25 cellular contexts compared by ENCODE assay signal in the genomic region with DNA sequence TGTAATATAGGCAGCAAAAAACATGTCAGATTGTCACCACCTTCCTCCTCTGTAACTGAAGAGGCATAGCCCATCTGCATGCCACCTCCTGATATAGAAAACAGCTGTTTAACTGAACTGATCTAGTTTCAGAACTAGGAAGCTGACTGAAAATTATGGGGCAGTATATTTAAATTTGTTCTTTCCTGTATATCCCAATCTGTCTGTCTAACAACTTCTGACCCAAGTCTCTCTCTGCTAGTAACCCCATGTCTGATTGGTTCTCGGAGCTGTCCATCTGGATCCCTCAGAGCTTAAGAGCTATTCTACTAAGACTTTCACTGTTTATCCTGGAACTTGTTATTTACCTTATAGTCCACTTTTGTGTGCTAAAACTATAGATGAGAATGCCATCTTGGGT.
DNase-seq lines count a peak whose midpoint lies in the region; TF ChIP-seq lines count a peak whose summit lies in the region.
"Had no signal": no experiment of that assay in that cellular context is flagged by ENCODE, and none has a peak within 500 bp of the region (broad histone marks: within the 10 kb centered on the region; RNA-seq: fewer than 3 reads in every experiment).

No MANE protein-coding gene starts in this region.

- no peak overlapping the region for H3K23ac ChIP-seq in trophoblast cell (ENCODE audit: low read length)

- H3K14ac ChIP-seq in trophoblast cell (ENCODE audit: low read length), result no peak overlapping the region

- H3K27ac ChIP-seq in esophagus muscularis mucosa (replicated peaks in 1 of 4), result no peak overlapping the region
- H3K27ac ChIP-seq in trophoblast cell (ENCODE audit: low read depth, low read length), result no peak overlapping the region
- H3K27ac ChIP-seq: GM23248, RWPE1 had no signal

- no peak overlapping the region for H4K12ac ChIP-seq in trophoblast cell (ENCODE audit: low read depth, low read length)

- H3K4me2 ChIP-seq in trophoblast cell (ENCODE audit: low read length), result no peak overlapping the region

- intact Hi-C loops in esophagus muscularis mucosa (cut with DNase I), result no loop called here

- H3K4ac ChIP-seq in trophoblast cell (ENCODE audit: low read depth, low read length), result no peak overlapping the region

- no peaks in the 10 kb centered on the region for H3K4me1 ChIP-seq in esophagus muscularis mucosa
- no peaks in the 10 kb centered on the region for H3K4me1 ChIP-seq in trophoblast cell (ENCODE audit: control insufficient read depth in 1 of 2, insufficient read depth in 2 of 2, low read length in 2 of 2)
- H3K4me1 ChIP-seq: Caco-2 had no signal

- no peaks in the 10 kb centered on the region for H3K79me1 ChIP-seq in trophoblast cell (ENCODE audit: low read length)

- H3K9ac ChIP-seq in trophoblast cell (ENCODE audit: low read length), result no peak overlapping the region
- H3K9ac ChIP-seq: GM23248 had no signal

- H3K27me3 ChIP-seq in esophagus muscularis mucosa, result no peaks in the 10 kb centered on the region
- H3K27me3 ChIP-seq in trophoblast cell (ENCODE audit: insufficient read depth, low read length), result no peaks in the 10 kb centered on the region

- H4K91ac ChIP-seq in trophoblast cell (ENCODE audit: low read depth, low read length), result no peak overlapping the region

- no peak overlapping the region for H2AFZ ChIP-seq in trophoblast cell (ENCODE audit: insufficient read depth, low read length, poor library complexity)
- H2AFZ ChIP-seq: GM23248 had no signal

- no peak overlapping the region for H2AK5ac ChIP-seq in trophoblast cell (ENCODE audit: low read length)

- H3K79me2 ChIP-seq in trophoblast cell (ENCODE audit: control insufficient read depth, insufficient read depth, low read length, poor library complexity), result no peaks in the 10 kb centered on the region

- no peak for TF ChIP-seq EP300 in esophagus muscularis mucosa (IDR thresholded peaks at IDR 0.05)

- DNase-seq in NCI-H2171 treated with DMSO at 0.1 percent for 48 hours (lab: John Stamatoyannopoulos, UW) (peak; percentile 15), NCI-H2171 (lab: John Stamatoyannopoulos, UW) (no peak), NAMALWA (ENCODE audit: low spot score) (peak; percentile 20), esophagus muscularis mucosa (ENCODE audit: extremely low spot score) (peak; percentile 50), myocyte (ENCODE audit: low read depth) (peak; percentile 29), SW 1271 (lab: John Stamatoyannopoulos, UW) (no peak), trophoblast cell (no peak), HuH-7.5 (ENCODE audit: low spot score) (no peak)
- DNase-seq: 8988T; ACHN; Caco-2; CD4-positive, alpha-beta memory T cell; DMS153; DND-41; GM23248; H7; KG1; NCI-H1092 treated with DMSO at 0.1 percent for 48 hours; NCI-H1436 treated with DMSO at 0.1 percent for 48 hours; NCI-H187 treated with DMSO at 0.1 percent for 48 hours; NCI-H446 treated with DMSO at 0.1 percent for 48 hours; NCI-H526; NCI-H82; SHP77 had no signal

- no peak overlapping the region for H4K8ac ChIP-seq in trophoblast cell (ENCODE audit: low read depth, low read length)

- TF ChIP-seq CTCF in esophagus muscularis mucosa (IDR thresholded peaks at IDR 0.05), result no peak

- H3K9me3 ChIP-seq in esophagus muscularis mucosa, result peaks cover 0 to 13% (median 8%) of the 10 kb centered on the region in 4 donors
- peaks cover 2% of the 10 kb centered on the region for H3K9me3 ChIP-seq in trophoblast cell (ENCODE audit: insufficient read depth, low read depth, low read length)

- WGBS in esophagus muscularis mucosa, result 81% methylated on average over 1 of the region's 1 CpG
- no CpG with 5 or more reads among the region's 1 CpG for WGBS in trophoblast cell (ENCODE audit: extremely low coverage, insufficient coverage, insufficient read length)

- H2BK120ac ChIP-seq in trophoblast cell (ENCODE audit: insufficient read depth, low read length, poor library complexity), result no peak overlapping the region

- H3K4me3 ChIP-seq in esophagus muscularis mucosa (no peak overlapping the region), trophoblast cell (ENCODE audit: low read depth, low read length) (no peak overlapping the region)
- H3K4me3 ChIP-seq: GM23248 had no signal

- no peak overlapping the region for H3K18ac ChIP-seq in trophoblast cell (ENCODE audit: low read length)

- no peaks in the 10 kb centered on the region for H3K36me3 ChIP-seq in esophagus muscularis mucosa
- no peaks in the 10 kb centered on the region for H3K36me3 ChIP-seq in trophoblast cell (ENCODE audit: control insufficient read depth in 1 of 2, insufficient read depth in 2 of 2, low read length in 2 of 2)

- no peak overlapping the region for H2BK5ac ChIP-seq in trophoblast cell (ENCODE audit: low read depth, low read length, poor library complexity)

- TF ChIP-seq POLR2A in esophagus muscularis mucosa (IDR thresholded peaks at IDR 0.05; ENCODE audit: low read depth), result no peak

- no peak overlapping the region for H2BK12ac ChIP-seq in trophoblast cell (ENCODE audit: low read length)

Comparison
In these comparisons a context has a peak if more than half of its experiments do, and no peak if none do; other contexts are left out.
1. DNase-seq: peak in NCI-H2171 treated with DMSO at 0.1 percent for 48 hours (single experiment), NAMALWA (single experiment), esophagus muscularis mucosa (single experiment) and myocyte (single experiment); none in NCI-H2171 (single experiment), SW 1271 (0 of 2), trophoblast cell (0 of 2) and HuH-7.5 (single experiment).